14 cellular contexts compared by ENCODE assay signal in the genomic region with DNA sequence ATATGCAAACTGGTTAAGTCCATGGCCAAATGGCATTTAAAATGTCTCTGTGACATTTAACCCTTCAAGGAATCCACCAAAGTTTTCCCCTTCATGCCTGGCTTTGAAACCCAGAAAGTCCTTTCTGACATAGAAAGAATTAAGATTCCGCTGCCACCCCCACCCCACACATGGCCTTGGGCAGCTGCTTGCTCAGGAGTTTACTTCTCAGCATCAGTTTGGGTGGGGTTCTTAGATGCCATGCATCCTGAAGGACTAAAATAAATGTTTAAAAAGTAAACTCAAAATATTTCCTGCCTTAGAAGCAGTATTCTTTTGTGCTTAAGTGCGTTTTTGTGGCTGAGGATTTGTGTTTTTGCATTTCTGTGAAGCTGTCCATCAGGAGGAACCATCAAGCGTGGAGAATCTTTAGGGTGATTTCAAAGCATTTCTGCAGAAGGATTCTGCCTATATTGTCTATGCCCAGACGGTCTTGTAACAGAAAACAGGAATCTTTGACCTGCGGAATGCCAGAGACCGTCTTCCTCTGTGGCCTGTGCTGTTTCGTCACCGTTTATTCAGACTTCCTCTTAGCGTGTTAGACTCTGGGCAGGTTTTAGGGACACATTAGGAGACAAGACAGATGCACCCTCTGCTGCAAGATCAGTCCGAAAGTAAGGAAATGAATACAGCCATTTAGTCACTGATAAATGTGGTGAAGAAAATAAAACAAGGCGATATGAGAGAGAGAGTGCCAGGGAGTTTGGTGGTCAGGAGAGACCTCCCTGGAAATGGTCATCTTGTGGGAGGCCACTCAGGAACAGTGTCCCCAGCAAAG. TPM values are rescaled to one million over a fixed set of nuclear protein-coding genes. Genes with fewer than 3 reads are reported as not detected.
DNase-seq lines count a peak whose midpoint lies in the region; ATAC-seq and TF ChIP-seq lines count a peak whose summit lies in the region.
"Had no signal": no experiment of that assay in that cellular context is flagged by ENCODE, and none has a peak within 500 bp of the region (broad histone marks: within the 10 kb centered on the region; RNA-seq: fewer than 3 reads in every experiment).

No MANE protein-coding gene starts in this region.

- H3K27ac ChIP-seq in MM.1S (ENCODE audit: low read length) (peak overlapping the region; percentile 59), subcutaneous abdominal adipose tissue (ENCODE audit: low read depth, low read length) (peak overlapping the region; percentile 9)

- peaks cover 38% of the 10 kb centered on the region for H3F3A ChIP-seq in MM.1S (ENCODE audit: insufficient read depth, low read length)

- no peaks in the 10 kb centered on the region for H3K9me2 ChIP-seq in MM.1S (replicated peaks; ENCODE audit: insufficient read depth, low read length)

- no peaks in the 10 kb centered on the region for H4K20me1 ChIP-seq in MM.1S (ENCODE audit: insufficient read depth, low read length)

- no peak overlapping the region for H2AFZ ChIP-seq in MM.1S (ENCODE audit: low read length)

- H3K9ac ChIP-seq in MM.1S (ENCODE audit: low read length) (peak overlapping the region; percentile 13; the same call in 1 of the 2 replicates), subcutaneous abdominal adipose tissue (ENCODE audit: low read length in 5 of 5) (no peak overlapping the region)

- peaks cover 100% of the 10 kb centered on the region for H3K79me2 ChIP-seq in MM.1S (ENCODE audit: low read length)

- H3K4me1 ChIP-seq in MM.1S (ENCODE audit: low read length) (peaks cover 73% of the 10 kb centered on the region), subcutaneous abdominal adipose tissue (ENCODE audit: control insufficient read depth in 5 of 5, insufficient read depth in 5 of 5, low read length in 5 of 5) (peaks cover 11 to 59% (median 53%) of the 10 kb centered on the region in 5 donors)

- H3K27me3 ChIP-seq in MM.1S (replicated peaks; ENCODE audit: insufficient read depth, low read length): no peaks in the 10 kb centered on the region
- H3K27me3 ChIP-seq in subcutaneous abdominal adipose tissue (ENCODE audit: control insufficient read depth in 5 of 5, insufficient read depth in 4 of 5, low read length in 5 of 5): no peaks in the 10 kb centered on the region

- H3K36me3 ChIP-seq in MM.1S (replicated peaks; ENCODE audit: insufficient read depth, low read length) (no peaks in the 10 kb centered on the region), subcutaneous abdominal adipose tissue (ENCODE audit: control insufficient read depth in 5 of 5, insufficient read depth in 5 of 5, low read length in 5 of 5) (no peaks in the 10 kb centered on the region)

- TF ChIP-seq CTCF in MM.1S (IDR thresholded peaks at IDR 0.05; ENCODE audit: low read length): no peak

- H3K4me2 ChIP-seq in MM.1S (ENCODE audit: low read depth, low read length): peak overlapping the region; percentile 64

- H3K4me3 ChIP-seq in MM.1S (ENCODE audit: low read length) (peak overlapping the region; percentile 9; the same call in 1 of the 2 replicates), subcutaneous abdominal adipose tissue (ENCODE audit: low read depth in 1 of 5, low read length in 5 of 5) (no peak overlapping the region)

- DNase-seq in MM.1S (peak; percentile 41), left lobe of liver (ENCODE audit: low spot score) (no peak), COLO829 (ENCODE audit: low spot score) (no peak), NCI-H2171 (lab: John Stamatoyannopoulos, UW) (no peak)
- DNase-seq in activated effector memory CD4-positive, alpha-beta T cell treated with anti-CD3 and anti-CD28 coated beads, Interleukin-2, amount 50 U/mL, for 16 hours: no peak
- DNase-seq: activated CD4-positive, alpha-beta memory T cell treated with anti-CD3 and anti-CD28 coated beads for 36 hours; activated naive CD8-positive, alpha-beta T cell treated with anti-CD3 and anti-CD28 coated beads, Interleukin-2, amount 10 ng/mL, durations not matched to agents 7 days and 5 days; mesendoderm; NCI-H1105; NCI-H69; SW 1271 had no signal

- H3K9me3 ChIP-seq in MM.1S (replicated peaks; ENCODE audit: insufficient read depth, low read length) (no peaks in the 10 kb centered on the region), subcutaneous abdominal adipose tissue (ENCODE audit: control insufficient read depth in 5 of 5, low read length in 5 of 5) (no peaks in the 10 kb centered on the region)

- ATAC-seq in GM21447 (IDR thresholded peaks at IDR 0.05; ENCODE audit: unreplicated experiment) (peak; percentile 33), left lobe of liver (peak; percentile 43), HG02571 (IDR thresholded peaks at IDR 0.05; ENCODE audit: unreplicated experiment) (no peak)

RNA-seq across cellular contexts. Expression of a gene that starts 6.2 kb away (rescaled TPM):
- 15.9 TPM for total RNA-seq in left lobe of liver
